In genomic region chr10:6953131-6953834, GRCh38 we compare ENCODE assay signal across 16 cellular contexts.
DNase-seq lines count a peak whose midpoint lies in the region; ATAC-seq and TF ChIP-seq lines count a peak whose summit lies in the region.
"Had no signal": no experiment of that assay in that cellular context is flagged by ENCODE, and none has a peak within 500 bp of the region (broad histone marks: within the 10 kb centered on the region; RNA-seq: fewer than 3 reads in every experiment).

No MANE protein-coding gene starts in this region.

- WGBS in body of pancreas, 2 donors: 67 to 76% methylated on average over 7 to 8 of the region's 8 CpGs

- no peak overlapping the region for H3K27ac ChIP-seq in body of pancreas
- H3K27ac ChIP-seq: adrenal gland, thyroid gland had no signal

- H3K4me3 ChIP-seq in body of pancreas (no peak overlapping the region), skeletal muscle cell (ENCODE audit: low read depth, low read length) (no peak overlapping the region)
- H3K4me3 ChIP-seq: adrenal gland, thyroid gland had no signal

- TF ChIP-seq POLR2A in body of pancreas (IDR thresholded peaks at IDR 0.05): no peak

- TF ChIP-seq CTCF in body of pancreas (IDR thresholded peaks at IDR 0.05): no peak

- intact Hi-C loops in body of pancreas (cut with DNase I): no loop called here

- H3K27me3 ChIP-seq in body of pancreas: no peaks in the 10 kb centered on the region
- H3K27me3 ChIP-seq: adrenal gland, thyroid gland had no signal

- ATAC-seq in body of pancreas (no peak), GM21423 (IDR thresholded peaks at IDR 0.05; ENCODE audit: unreplicated experiment) (no peak)
- ATAC-seq: stimulated activated naive B cell treated with anti-CD40 and anti-IgM and Interleukin-4, amounts not matched to agents 10 μg/mL and 1 μg/mL and 100 μg/mL, for 72 hours had no signal

- peak; percentile 51 for DNase-seq in M059J (ENCODE audit: low read depth)
- peak in 3 of 4 donors; percentile 13 to 44 (median 24) for DNase-seq in body of pancreas
- peak; percentile 24 for DNase-seq in islet precursor cell
- peak; percentile 7 for DNase-seq in skeletal muscle cell (ENCODE audit: low read depth)
- DNase-seq in HuH-7 (ENCODE audit: low spot score): no peak
- no peak for DNase-seq in SHP77 (lab: John Stamatoyannopoulos, UW)
- DNase-seq: activated CD4-positive, alpha-beta T cell treated with anti-CD3 and anti-CD28 coated beads for 48 hours; adrenal gland; AML-193; cerebellar nuclear complex; effector CD4-positive, alpha-beta T cell; KBM-7; NCI-H2081 treated with DMSO at 0.1 percent for 48 hours; stimulated activated naive B cell treated with anti-CD40 and anti-IgM and Interleukin-4, amounts not matched to agents 10 μg/mL and 1 μg/mL and 100 μg/mL, for 72 hours; thyroid gland had no signal

- H3K36me3 ChIP-seq in body of pancreas (replicated peaks in 1 of 2; ENCODE audit: insufficient read depth in 1 of 2, low read depth in 2 of 2): no peaks in the 10 kb centered on the region
- H3K36me3 ChIP-seq: adrenal gland, thyroid gland had no signal

- no peaks in the 10 kb centered on the region for H3K4me1 ChIP-seq in body of pancreas
- H3K4me1 ChIP-seq: adrenal gland, thyroid gland had no signal

- no peaks in the 10 kb centered on the region for H3K9me3 ChIP-seq in body of pancreas
- H3K9me3 ChIP-seq: adrenal gland, thyroid gland had no signal

Comparison
In these comparisons a context has a peak if more than half of its experiments do, and no peak if none do; other contexts are left out.
1. DNase-seq: peak in M059J (single experiment), body of pancreas (3 of 4), islet precursor cell (single experiment) and skeletal muscle cell (single experiment); none in HuH-7 (single experiment) and SHP77 (0 of 2).